In genomic region chr4:13797061-13797460, GRCh38 we compare ENCODE assay signal across 5 cellular contexts.
"Had no signal": no experiment of that assay in that cellular context is flagged by ENCODE, and none has a peak within 500 bp of the region (broad histone marks: within the 10 kb centered on the region; RNA-seq: fewer than 3 reads in every experiment).

No MANE protein-coding gene starts in this region.

- H3K4me2 ChIP-seq: GM23338 had no signal

- DNase-seq: H9, HCEC 1CT had no signal

- H2AFZ ChIP-seq: GM23338 had no signal

- ATAC-seq: GM23338, HepG2 had no signal

- H3K27ac ChIP-seq: HL-60 had no signal

- H3K4me3 ChIP-seq: GM23338 had no signal
